ENCODE assay signal across 28 cellular contexts in genomic region chr5:111480346-111480745, GRCh38.
"Had no signal": no experiment of that assay in that cellular context is flagged by ENCODE, and none has a peak within 500 bp of the region (broad histone marks: within the 10 kb centered on the region; RNA-seq: fewer than 3 reads in every experiment).

No MANE protein-coding gene starts in this region.

- H3K79me2 ChIP-seq: parathyroid adenoma had no signal

- H3K9ac ChIP-seq: neural progenitor cell, parathyroid adenoma had no signal

- H3K27me3 ChIP-seq: gastroesophageal sphincter, left lung, neural progenitor cell, right lobe of liver, suprapubic skin, transverse colon, upper lobe of right lung, uterus had no signal

- H3K9me3 Mint-ChIP-seq: effector memory CD8-positive, alpha-beta T cell; nephron; neural progenitor cell; stimulated activated naive CD8-positive, alpha-beta T cell treated with anti-CD3 and anti-CD28 coated beads, Interleukin-15, amount 100 ng/mL, for 72 hours had no signal

- H3K9me3 ChIP-seq: gastroesophageal sphincter, heart right ventricle, left lung, right lobe of liver, suprapubic skin, transverse colon, upper lobe of right lung, uterus had no signal

- DNase-seq: dermis blood vessel endothelial cell; effector memory CD8-positive, alpha-beta T cell; foreskin fibroblast; glutamatergic neuron; heart right ventricle; hippocampal formation; left cardiac atrium; left lung; mesendoderm; midbrain; naive thymus-derived CD4-positive, alpha-beta T cell; right lobe of liver; small intestine; stimulated activated CD4-positive, alpha-beta T cell treated with anti-CD3 and anti-CD28 coated beads, Interleukin-15, amount 100 ng/mL, for 24 hours; stimulated activated CD4-positive, alpha-beta T cell treated with anti-CD3 and anti-CD28 coated beads, Interleukin-2, amount 100 ng/mL, for 48 hours; stimulated activated naive CD4-positive, alpha-beta T cell; stimulated activated naive CD8-positive, alpha-beta T cell treated with anti-CD3 and anti-CD28 coated beads, Interleukin-15, amount 100 ng/mL, for 72 hours; transverse colon; upper lobe of right lung; uterus had no signal

- H3K4me1 Mint-ChIP-seq: nephron; neural progenitor cell; stimulated activated naive CD8-positive, alpha-beta T cell treated with anti-CD3 and anti-CD28 coated beads, Interleukin-15, amount 100 ng/mL, for 72 hours had no signal

- H3K4me2 ChIP-seq: neural progenitor cell had no signal

- H3K4me1 ChIP-seq: gastroesophageal sphincter, heart right ventricle, left lung, neural progenitor cell, parathyroid adenoma, right lobe of liver, suprapubic skin, transverse colon, upper lobe of right lung, uterus had no signal

- H3K4me3 ChIP-seq: coronary artery, gastroesophageal sphincter, heart right ventricle, left lung, neural progenitor cell, right lobe of liver, suprapubic skin, transverse colon, upper lobe of right lung, uterus had no signal

- H3K27ac Mint-ChIP-seq: nephron, neural progenitor cell, progenitor cell of endocrine pancreas had no signal

- H3K36me3 ChIP-seq: gastroesophageal sphincter, heart right ventricle, left lung, neural progenitor cell, right lobe of liver, suprapubic skin, transverse colon, upper lobe of right lung, uterus had no signal

- H3K27ac ChIP-seq: coronary artery, gastroesophageal sphincter, heart right ventricle, left lung, neural progenitor cell, parathyroid adenoma, right lobe of liver, suprapubic skin, transverse colon, upper lobe of right lung, uterus had no signal

- ATAC-seq: effector memory CD8-positive, alpha-beta T cell; esophagus mucosa; gastroesophageal sphincter; heart right ventricle; left cardiac atrium; left lung; naive thymus-derived CD4-positive, alpha-beta T cell; right lobe of liver; stimulated activated naive CD8-positive, alpha-beta T cell treated with anti-CD3 and anti-CD28 coated beads, Interleukin-15, amount 100 ng/mL, for 72 hours; upper lobe of right lung had no signal

- H3K27me3 Mint-ChIP-seq: effector memory CD8-positive, alpha-beta T cell; naive thymus-derived CD4-positive, alpha-beta T cell; progenitor cell of endocrine pancreas; stimulated activated naive CD8-positive, alpha-beta T cell treated with anti-CD3 and anti-CD28 coated beads, Interleukin-15, amount 100 ng/mL, for 72 hours had no signal

- H3K4me3 Mint-ChIP-seq: effector memory CD8-positive, alpha-beta T cell; naive thymus-derived CD4-positive, alpha-beta T cell; nephron; neural progenitor cell; stimulated activated naive CD8-positive, alpha-beta T cell treated with anti-CD3 and anti-CD28 coated beads, Interleukin-15, amount 100 ng/mL, for 72 hours had no signal

- H2AFZ ChIP-seq: neural progenitor cell, parathyroid adenoma had no signal
